25 cellular contexts compared by ENCODE assay signal in genomic region chr7:137585591-137585990, GRCh38.
DNase-seq lines count a peak whose midpoint lies in the region; ATAC-seq and TF ChIP-seq lines count a peak whose summit lies in the region.
"Had no signal": no experiment of that assay in that cellular context is flagged by ENCODE, and none has a peak within 500 bp of the region (broad histone marks: within the 10 kb centered on the region; RNA-seq: fewer than 3 reads in every experiment).

No MANE protein-coding gene starts in this region.

- H2AFZ ChIP-seq in IMR-90 (replicated peaks; ENCODE audit: low read length, poor library complexity), result no peak overlapping the region
- no peak overlapping the region for H2AFZ ChIP-seq in neural progenitor cell (replicated peaks)

- H3K79me1 ChIP-seq in IMR-90 (ENCODE audit: low read depth in 1 of 2, low read length in 2 of 2), result peaks cover 0 to 11% of the 10 kb centered on the region in 2 experiments; a peak in 2 of 4 replicates

- no peak for TF ChIP-seq RAD21 in IMR-90 (IDR thresholded peaks at IDR 0.05; ENCODE audit: low read length)

- TF ChIP-seq CTCF in IMR-90 (conservative IDR thresholded peaks at IDR 0.05; ENCODE audit: low read depth, low read length), result no peak
- TF ChIP-seq CTCF in neural progenitor cell (IDR thresholded peaks at IDR 0.05), result no peak

- H4K5ac ChIP-seq in IMR-90 (ENCODE audit: low read depth, low read length), result no peak overlapping the region

- DNase-seq in ELF-1 (ENCODE audit: low read depth, low spot score), result peak; percentile 27
- DNase-seq in IMR-90, result no peak
- peak; percentile 12 for DNase-seq in iPS-NIHi7 (ENCODE audit: extremely low spot score)
- DNase-seq in neural progenitor cell (ENCODE audit: low spot score), result peak; percentile 82
- no peak for DNase-seq in GDM1 (lab: John Stamatoyannopoulos, UW)
- DNase-seq in putamen (ENCODE audit: low spot score), result no peak
- DNase-seq: 8988T; ACHN; BE2C; C1 segment of cervical spinal cord; CD4-positive, alpha-beta memory T cell; CD4-positive, CD25-positive, alpha-beta regulatory T cell; CD8-positive, alpha-beta memory T cell; COR-L47; DMS 273 treated with DMSO at 0.1 percent for 48 hours; DMS153; DMS53; DMS79; DND-41; EL had no signal

- H3K4me3 Mint-ChIP-seq in neural progenitor cell, result no peak overlapping the region
- H3K4me3 Mint-ChIP-seq: CD14-positive monocyte; CD4-positive, alpha-beta memory T cell; CD4-positive, CD25-positive, alpha-beta regulatory T cell; CD8-positive, alpha-beta memory T cell had no signal

- H3K36me3 Mint-ChIP-seq in neural progenitor cell, result peaks cover 3% of the 10 kb centered on the region
- H3K36me3 Mint-ChIP-seq: CD14-positive monocyte; CD4-positive, alpha-beta memory T cell; CD4-positive, CD25-positive, alpha-beta regulatory T cell; CD8-positive, alpha-beta memory T cell had no signal

- H2BK15ac ChIP-seq in IMR-90 (ENCODE audit: low read depth, low read length), result peak overlapping the region; percentile 86; the same call in 2 of the 3 replicates

- no peak overlapping the region for H3K4me2 ChIP-seq in IMR-90 (ENCODE audit: low read depth, low read length)
- H3K4me2 ChIP-seq in neural progenitor cell, result peak overlapping the region; percentile 56
- H3K4me2 ChIP-seq: BLaER1 had no signal

- H2BK5ac ChIP-seq in IMR-90 (ENCODE audit: low read depth, low read length, poor library complexity, severe bottlenecking), result no peak overlapping the region

- intact Hi-C loops in IMR-90 (cut with micrococcal nuclease), result no loop called here

- no peaks in the 10 kb centered on the region for H3K9me3 Mint-ChIP-seq in neural progenitor cell
- H3K9me3 Mint-ChIP-seq: CD4-positive, alpha-beta memory T cell; CD8-positive, alpha-beta memory T cell had no signal

- WGBS in IMR-90 (ENCODE audit: extremely low coverage in 2 of 2, insufficient read length in 1 of 2), 2 experiments, result no CpG with 5 or more reads among the region's 3 CpGs

- no peak overlapping the region for H3K18ac ChIP-seq in IMR-90 (ENCODE audit: low read depth, low read length)

- H3K4me1 ChIP-seq in IMR-90 (ENCODE audit: control insufficient read depth, insufficient read depth, low read length) (peaks cover 6% of the 10 kb centered on the region), neural progenitor cell (peaks cover 26% of the 10 kb centered on the region)
- H3K4me1 ChIP-seq: BE2C had no signal

- ATAC-seq in IMR-90 (ENCODE audit: low read depth), result no peak
- no peak for ATAC-seq in GM18502 (IDR thresholded peaks at IDR 0.05; ENCODE audit: poor library complexity, unreplicated experiment)
- no peak for ATAC-seq in HG03196 (IDR thresholded peaks at IDR 0.05; ENCODE audit: unreplicated experiment)
- ATAC-seq: GM12878 had no signal

- H3K27me3 Mint-ChIP-seq in neural progenitor cell (ENCODE audit: insufficient read depth, low read depth), result peaks cover 2% of the 10 kb centered on the region

- peak overlapping the region; percentile 16; the same call in 1 of the 2 replicates for H3K14ac ChIP-seq in IMR-90 (replicated peaks; ENCODE audit: low read depth, low read length)

- H4K91ac ChIP-seq in IMR-90 (ENCODE audit: insufficient read depth, low read depth, low read length), result peak overlapping the region; percentile 48; the same call in 1 of the 2 replicates

- H3K56ac ChIP-seq in IMR-90 (ENCODE audit: extremely low read depth, insufficient read depth, low read length), result no peak overlapping the region

- H3K27ac ChIP-seq in IMR-90 (ENCODE audit: insufficient read depth, low read length), result no peak overlapping the region
- H3K27ac ChIP-seq in neural progenitor cell, result no peak overlapping the region
- H3K27ac ChIP-seq: BLaER1 had no signal

- H2AK9ac ChIP-seq in IMR-90 (replicated peaks; ENCODE audit: low read depth, low read length, poor library complexity), result no peak overlapping the region

- peak overlapping the region; percentile 8 for H3K27ac Mint-ChIP-seq in neural progenitor cell
- H3K27ac Mint-ChIP-seq: CD14-positive monocyte; CD4-positive, alpha-beta memory T cell; CD4-positive, CD25-positive, alpha-beta regulatory T cell; CD8-positive, alpha-beta memory T cell had no signal

- H3K36me3 ChIP-seq in IMR-90 (ENCODE audit: control insufficient read depth, insufficient read depth, low read length), result no peaks in the 10 kb centered on the region
- H3K36me3 ChIP-seq in neural progenitor cell, result no peaks in the 10 kb centered on the region
- H3K36me3 ChIP-seq: BE2C, BLaER1 had no signal

- H3K4me1 Mint-ChIP-seq in neural progenitor cell, result peaks cover 16% of the 10 kb centered on the region
- H3K4me1 Mint-ChIP-seq: CD14-positive monocyte; CD4-positive, alpha-beta memory T cell; CD4-positive, CD25-positive, alpha-beta regulatory T cell; CD8-positive, alpha-beta memory T cell had no signal

- H2AK5ac ChIP-seq in IMR-90 (ENCODE audit: low read depth, low read length), result peak overlapping the region; percentile 52

- H3K4ac ChIP-seq in IMR-90 (ENCODE audit: low read depth, low read length), result peak overlapping the region; percentile 65; the same call in 1 of the 2 replicates

- H4K20me1 ChIP-seq in IMR-90 (ENCODE audit: insufficient read depth, low read length) (no peaks in the 10 kb centered on the region), neural progenitor cell (ENCODE audit: low read depth) (peaks cover 5% of the 10 kb centered on the region)
- H4K20me1 ChIP-seq: BLaER1 had no signal

- H3K9me3 ChIP-seq in IMR-90 (ENCODE audit: control insufficient read depth, insufficient read depth, low read length) (no peaks in the 10 kb centered on the region), neural progenitor cell (ENCODE audit: low read depth) (no peaks in the 10 kb centered on the region)
- H3K9me3 ChIP-seq: BE2C, BLaER1 had no signal

- CTCF ChIA-PET in IMR-90 (lab: Yijun Ruan, JAX), result no interaction called here

- no peaks in the 10 kb centered on the region for H3K27me3 ChIP-seq in IMR-90 (ENCODE audit: control insufficient read depth, insufficient read depth, low read length)
- peaks cover 45% of the 10 kb centered on the region for H3K27me3 ChIP-seq in neural progenitor cell
- H3K27me3 ChIP-seq: BE2C, BLaER1 had no signal

- peaks cover 6% of the 10 kb centered on the region for H3K9me1 ChIP-seq in IMR-90 (ENCODE audit: insufficient read depth, low read length)

- in situ Hi-C loops in IMR-90 (cut with MboI; ENCODE audit: low sequenced_read_pairs), result loop anchor here (5.0 to 25.0 kb wide), 3 partner anchors 423 to 1173 kb away; no protein-coding TSS in a partner anchor

- dilution Hi-C loops in IMR-90 (cut with HindIII; ENCODE audit: low sequenced_read_pairs, unreplicated experiment), result no loop called here

- H3K23ac ChIP-seq in IMR-90 (ENCODE audit: low read depth, low read length), result no peak overlapping the region

- H3K4me3 ChIP-seq in IMR-90 (ENCODE audit: insufficient read depth, low read depth, low read length), result no peak overlapping the region
- no peak overlapping the region for H3K4me3 ChIP-seq in neural progenitor cell
- H3K4me3 ChIP-seq: BLaER1, GM12878 had no signal

- H4K8ac ChIP-seq in IMR-90 (ENCODE audit: low read depth in 2 of 2, low read length in 2 of 2), result peak overlapping the region in 1 of 2 experiments; percentile 55; a peak in 2 of 4 replicates

- no TSS peak for BruUV-seq in IMR-90 (replicated peaks; lab: Mats Ljungman, UMichigan)

- peak overlapping the region; percentile 65 for H2BK120ac ChIP-seq in IMR-90 (ENCODE audit: low read depth, low read length)

- H3K9ac ChIP-seq in IMR-90 (ENCODE audit: low read depth, low read length) (no peak overlapping the region), neural progenitor cell (no peak overlapping the region)
- H3K9ac ChIP-seq: BLaER1 had no signal

- POLR2A ChIA-PET in IMR-90 (lab: Charles Lee; ENCODE audit: unreplicated experiment), result no interaction called here

- TF ChIP-seq POLR2A in IMR-90 (IDR thresholded peaks at IDR 0.05; ENCODE audit: low read depth, low read length), result no peak

- peaks cover 20% of the 10 kb centered on the region for H3F3A ChIP-seq in neural progenitor cell (ENCODE audit: low read depth)

- peak overlapping the region; percentile 86; the same call in 1 of the 2 replicates for H2BK20ac ChIP-seq in IMR-90 (ENCODE audit: low read depth, low read length)

- H3K79me2 ChIP-seq in neural progenitor cell (ENCODE audit: low read depth), result no peaks in the 10 kb centered on the region

TF ChIP-seq in IMR-90, 13 proteins besides CTCF, POLR2A, EP300 and RAD21:
- TF ChIP-seq FOS (IDR thresholded peaks at IDR 0.05; ENCODE audit: low read depth, low read length), result no peak
- TF ChIP-seq RFX5 (IDR thresholded peaks at IDR 0.05; ENCODE audit: low read depth, low read length), result no peak
- TF ChIP-seq MAFK (IDR thresholded peaks at IDR 0.05; ENCODE audit: low read depth, low read length), result no peak
TF ChIP-seq in IMR-90: peak in this region for 0.

Comparison
In these comparisons a context has a peak if more than half of its experiments do, and no peak if none do; other contexts are left out.
1. DNase-seq: peak in ELF-1 (single experiment), iPS-NIHi7 (single experiment) and neural progenitor cell (single experiment); none in IMR-90 (single experiment), GDM1 (single experiment) and putamen (single experiment).